Comparison of ENCODE assay signal across 8 cellular contexts in the genomic region with DNA sequence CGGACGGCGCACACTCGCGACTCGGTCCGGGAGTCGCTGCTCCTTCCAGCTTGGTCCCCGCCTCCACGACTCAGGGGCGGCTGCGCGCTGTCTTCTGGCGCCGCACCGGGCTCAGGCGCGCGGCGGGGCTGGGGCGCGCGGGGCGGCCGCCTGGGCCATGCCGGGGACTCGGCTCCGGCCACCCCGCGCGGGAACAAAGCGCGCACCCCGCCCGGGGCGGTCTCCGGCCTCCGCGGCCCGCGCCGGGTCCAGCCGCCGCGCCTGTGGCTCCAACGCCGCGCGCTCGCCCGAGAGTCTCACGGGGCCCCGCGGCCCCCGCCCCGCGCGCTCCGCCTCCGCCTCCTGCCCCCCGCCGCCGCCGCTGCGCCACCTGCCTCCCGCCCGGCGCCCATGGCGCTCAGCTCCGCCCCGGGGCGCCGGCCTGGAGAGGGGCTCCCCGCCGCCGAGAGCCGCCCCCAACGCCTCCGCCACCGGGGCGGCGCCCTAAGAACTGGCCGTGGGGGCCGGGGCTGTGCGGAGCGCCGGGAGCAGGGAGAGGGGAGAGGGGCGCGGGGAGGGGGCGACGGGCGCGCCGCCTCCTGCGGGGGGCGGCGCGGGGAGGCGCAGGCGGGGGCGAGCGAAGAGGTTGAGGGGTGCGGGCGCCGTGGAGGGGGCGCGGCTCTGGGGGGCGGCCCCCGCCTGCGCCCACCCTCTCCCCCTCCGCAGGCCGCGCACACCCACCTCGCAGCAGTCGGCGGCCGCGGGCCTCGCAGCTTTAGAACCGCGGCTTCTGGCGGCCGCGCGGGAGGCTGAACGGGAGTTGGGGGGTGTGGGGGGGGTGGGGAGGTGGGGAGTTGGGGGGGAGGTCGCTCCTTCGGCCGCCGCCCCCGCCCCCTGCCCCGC. TPM values are rescaled to one million over a fixed set of nuclear protein-coding genes. Genes with fewer than 3 reads are reported as not detected.
DNase-seq lines count a peak whose midpoint lies in the region; ATAC-seq and TF ChIP-seq lines count a peak whose summit lies in the region.

No MANE protein-coding gene starts in this region.

- H3K4me3 ChIP-seq in coronary artery (peak overlapping the region; percentile 73), neutrophil (ENCODE audit: low read depth in 1 of 2, low read length in 1 of 2) (peak overlapping the region; percentile 86 to 89)

- in situ Hi-C loops in ACHN (cut with HindIII; ENCODE audit: low pct_ligation_motif_present, low pct_unique_long_range_greater_than_20kb, low sequenced_read_pairs), result no loop called here

- TF ChIP-seq CTCF in coronary artery (IDR thresholded peaks at IDR 0.05), result no peak
- TF ChIP-seq CTCF in neutrophil (IDR thresholded peaks at IDR 0.05), result no peak

- H3K27me3 ChIP-seq in neutrophil, result no peaks in the 10 kb centered on the region

- DNase-seq in coronary artery (ENCODE audit: low spot score), result no peak
- no peak for DNase-seq in kidney tubule cell (ENCODE audit: low spot score)
- DNase-seq in ureter (ENCODE audit: low spot score), result no peak
- DNase-seq in ACHN, result no peak

- ATAC-seq in GM18498 (IDR thresholded peaks at IDR 0.05; ENCODE audit: unreplicated experiment) (peak; percentile 29), HG02798 (IDR thresholded peaks at IDR 0.05; ENCODE audit: poor library complexity, unreplicated experiment) (peak; percentile 28), GM21576 (IDR thresholded peaks at IDR 0.05; ENCODE audit: unreplicated experiment) (no peak)

- peaks cover 47 to 51% of the 10 kb centered on the region in 2 experiments for H3K4me1 ChIP-seq in neutrophil (ENCODE audit: control insufficient read depth in 1 of 2, insufficient read depth in 1 of 2, low read depth in 1 of 2, low read length in 1 of 2)

- no peaks in the 10 kb centered on the region for H3K9me3 ChIP-seq in neutrophil

- H3K27ac ChIP-seq in coronary artery (peak overlapping the region in 1 of 2 donors; percentile 60), neutrophil (peak overlapping the region; percentile 97)

- no peaks in the 10 kb centered on the region for H3K36me3 ChIP-seq in neutrophil

RNA-seq across cellular contexts. Expression of gene CBFA2T3, which starts 35.7 kb away (rescaled TPM):
- 11.2 TPM for total RNA-seq in ureter
